In the genomic region with DNA sequence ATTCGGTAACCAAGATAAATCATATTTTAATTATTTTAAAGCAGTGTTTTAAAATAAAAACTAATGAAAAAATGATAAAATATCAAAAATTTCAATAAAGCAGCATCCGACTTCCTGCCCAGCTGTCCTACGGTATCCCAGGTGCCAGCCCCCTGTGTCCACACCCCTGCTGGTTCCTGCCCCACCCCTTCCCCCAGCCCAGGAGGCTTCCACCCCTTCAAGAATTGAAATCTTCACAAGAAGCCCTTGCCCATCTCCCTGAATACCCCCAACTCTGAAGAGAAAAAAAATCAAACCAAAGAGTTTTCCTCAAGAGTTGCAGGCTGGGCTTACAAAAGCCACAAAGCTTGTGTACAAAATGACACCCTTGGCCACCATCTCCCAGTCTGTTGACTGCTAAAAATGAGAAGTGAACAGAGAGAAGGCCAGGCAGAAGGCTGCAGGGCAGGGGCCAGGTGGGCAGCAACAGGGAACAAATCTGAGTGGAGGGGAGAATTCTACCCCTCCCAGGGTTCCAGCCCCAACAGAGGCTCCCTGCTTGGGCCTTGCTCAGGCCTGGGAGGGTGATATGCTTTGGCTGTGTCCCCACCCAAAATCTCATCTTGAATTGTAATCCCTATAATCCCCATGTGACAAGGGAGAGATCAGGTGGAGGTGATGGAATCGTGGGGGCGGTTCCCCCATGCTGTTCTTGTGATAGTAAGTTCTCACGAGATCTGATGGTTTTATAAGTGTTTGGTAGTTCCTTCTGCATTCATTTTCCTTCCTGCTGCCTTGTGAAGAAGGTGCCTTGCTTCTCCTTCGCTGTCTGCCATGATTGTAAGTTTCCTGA, we compare ENCODE assay signal across 15 cellular contexts. TPM values are rescaled to one million over a fixed set of nuclear protein-coding genes. Genes with fewer than 3 reads are reported as not detected.
DNase-seq lines count a peak whose midpoint lies in the region; ATAC-seq and TF ChIP-seq lines count a peak whose summit lies in the region.
"Had no signal": no experiment of that assay in that cellular context is flagged by ENCODE, and none has a peak within 500 bp of the region (broad histone marks: within the 10 kb centered on the region; RNA-seq: fewer than 3 reads in every experiment).

No MANE protein-coding gene starts in this region.

- 0 out of 2 replicates have a peak, but pooled peaks cover 5% of the 10 kb centered on the region for H3F3A ChIP-seq in GM23338 (replicated peaks; ENCODE audit: low read depth)

- H3K9me2 ChIP-seq in GM23338 (ENCODE audit: insufficient read depth): peaks cover 4% of the 10 kb centered on the region; the same call in 1 of the 2 replicates

- H3K27me3 Mint-ChIP-seq in GM23338 (ENCODE audit: insufficient read depth, low read depth, poor library complexity) (peaks cover 19% of the 10 kb centered on the region), endodermal cell (ENCODE audit: insufficient read depth) (peaks cover 21% of the 10 kb centered on the region)

- H3K4me2 ChIP-seq in GM23338: peak overlapping the region; percentile 80

- peak overlapping the region; percentile 62 for H3K4me3 Mint-ChIP-seq in GM23338
- peak overlapping the region; percentile 54 for H3K4me3 Mint-ChIP-seq in endodermal cell

- TF ChIP-seq EP300 in ovary (IDR thresholded peaks at IDR 0.05): no peak

- H3K79me2 ChIP-seq in GM23338 (replicated peaks; ENCODE audit: insufficient read depth): no peaks in the 10 kb centered on the region

- peak overlapping the region; percentile 57; the same call in 1 of the 2 replicates for H2AFZ ChIP-seq in GM23338

- H3K27ac Mint-ChIP-seq in GM23338: no peak overlapping the region; the same call in 1 of the 2 replicates
- peak overlapping the region; percentile 23 for H3K27ac Mint-ChIP-seq in endodermal cell

- TF ChIP-seq POLR2A in ovary (IDR thresholded peaks at IDR 0.05): no peak

- WGBS in endodermal cell (ENCODE audit: insufficient coverage in 1 of 2, insufficient read length in 1 of 2), 2 experiments: 65 to 80% methylated on average over 4 to 6 of the region's 7 CpGs
- WGBS in ovary, 3 donors: 82 to 90% (median 86%) methylated on average over 7 of the region's 7 CpGs

- no peak overlapping the region for H3K27ac ChIP-seq in GM23338 (ENCODE audit: low read depth)
- H3K27ac ChIP-seq in endodermal cell (ENCODE audit: low read depth, low read length): no peak overlapping the region
- H3K27ac ChIP-seq in ovary: no peak overlapping the region
- no peak overlapping the region for H3K27ac ChIP-seq in coronary artery
- H3K27ac ChIP-seq: epithelial cell of prostate, thoracic aorta had no signal

- H3K4me1 Mint-ChIP-seq in GM23338 (peaks cover 24% of the 10 kb centered on the region), endodermal cell (peaks cover 12% of the 10 kb centered on the region)

- H3K4me3 ChIP-seq in GM23338 (peak overlapping the region; percentile 64), endodermal cell (ENCODE audit: low read length) (peak overlapping the region; percentile 59), ovary (no peak overlapping the region), coronary artery (no peak overlapping the region)

- peaks cover 27% of the 10 kb centered on the region for H3K4me1 ChIP-seq in GM23338 (ENCODE audit: insufficient read depth)
- peaks cover 5% of the 10 kb centered on the region for H3K4me1 ChIP-seq in endodermal cell (ENCODE audit: control insufficient read depth, insufficient read depth, low read length)
- H3K4me1 ChIP-seq in ovary (ENCODE audit: insufficient read depth): peaks cover 10% of the 10 kb centered on the region

- H3K27me3 ChIP-seq in GM23338 (ENCODE audit: insufficient read depth): no peaks in the 10 kb centered on the region; the same call in 1 of the 2 replicates
- no peaks in the 10 kb centered on the region for H3K27me3 ChIP-seq in endodermal cell (ENCODE audit: control insufficient read depth, insufficient read depth, low read length, poor library complexity, severe bottlenecking)
- no peaks in the 10 kb centered on the region for H3K27me3 ChIP-seq in ovary

- ATAC-seq in GM23338 (no peak), HG02885 (IDR thresholded peaks at IDR 0.05; ENCODE audit: poor library complexity, unreplicated experiment) (no peak), GM19467 (IDR thresholded peaks at IDR 0.05; ENCODE audit: unreplicated experiment) (no peak)

- H3K36me3 ChIP-seq in GM23338 (ENCODE audit: insufficient read depth) (no peaks in the 10 kb centered on the region), endodermal cell (ENCODE audit: control insufficient read depth, insufficient read depth, low read length) (no peaks in the 10 kb centered on the region), ovary (no peaks in the 10 kb centered on the region)
- H3K36me3 ChIP-seq: thoracic aorta had no signal

- no peaks in the 10 kb centered on the region; the same call in 2 of the 3 replicates for H3K36me3 Mint-ChIP-seq in GM23338 (ENCODE audit: low read depth)
- no peaks in the 10 kb centered on the region for H3K36me3 Mint-ChIP-seq in endodermal cell (ENCODE audit: low read depth)

- no peak for TF ChIP-seq CTCF in GM23338 (conservative IDR thresholded peaks at IDR 0.05; ENCODE audit: low read depth in 2 of 2)
- no peak for TF ChIP-seq CTCF in endodermal cell (conservative IDR thresholded peaks at IDR 0.05)
- TF ChIP-seq CTCF in ovary (IDR thresholded peaks at IDR 0.05): no peak
- TF ChIP-seq CTCF in coronary artery (IDR thresholded peaks at IDR 0.05): no peak

- peak; percentile 20 for DNase-seq in activated CD4-positive, CD25-positive, alpha-beta regulatory T cell treated with anti-CD3 and anti-CD28 coated beads, Interleukin-2, amount 50 U/mL, for 72 hours
- DNase-seq in activated CD4-positive, CD25-positive, alpha-beta regulatory T cell (lab: John Stamatoyannopoulos, UW): no peak
- no peak for DNase-seq in GM23338 (ENCODE audit: low spot score)
- peak; percentile 72 for DNase-seq in endodermal cell
- peak in 4 of 5 donors; percentile 4 to 21 (median 10) for DNase-seq in ovary
- DNase-seq in coronary artery (ENCODE audit: low spot score): no peak
- DNase-seq: KBM-7, midbrain, NCI-H1436 treated with DMSO at 0.1 percent for 48 hours, SIG-M5 had no signal

- H3K9me3 Mint-ChIP-seq in GM23338 (no peaks in the 10 kb centered on the region), endodermal cell (no peaks in the 10 kb centered on the region)

- H3K9ac ChIP-seq in endodermal cell (ENCODE audit: extremely low read depth, low read length, poor library complexity, severe bottlenecking): peak overlapping the region; percentile 23

- intact Hi-C loops in ovary (cut with DNase I): no loop called here

- peaks cover 2% of the 10 kb centered on the region; the same call in 1 of the 2 replicates for H4K20me1 ChIP-seq in GM23338 (replicated peaks; ENCODE audit: insufficient read depth)

- H3K9me3 ChIP-seq in endodermal cell (ENCODE audit: control insufficient read depth, low read length) (no peaks in the 10 kb centered on the region), ovary (no peaks in the 10 kb centered on the region)
- H3K9me3 ChIP-seq: thoracic aorta had no signal

TF ChIP-seq in GM23338, 12 proteins besides CTCF, POLR2A, EP300 and RAD21 (continues in another document):
- no peak for TF ChIP-seq STAT1 (IDR thresholded peaks at IDR 0.05; ENCODE audit: unreplicated experiment)
- TF ChIP-seq EZH2phosphoT487 (IDR thresholded peaks at IDR 0.05; ENCODE audit: unreplicated experiment): no peak
- TF ChIP-seq, protein P1, sequence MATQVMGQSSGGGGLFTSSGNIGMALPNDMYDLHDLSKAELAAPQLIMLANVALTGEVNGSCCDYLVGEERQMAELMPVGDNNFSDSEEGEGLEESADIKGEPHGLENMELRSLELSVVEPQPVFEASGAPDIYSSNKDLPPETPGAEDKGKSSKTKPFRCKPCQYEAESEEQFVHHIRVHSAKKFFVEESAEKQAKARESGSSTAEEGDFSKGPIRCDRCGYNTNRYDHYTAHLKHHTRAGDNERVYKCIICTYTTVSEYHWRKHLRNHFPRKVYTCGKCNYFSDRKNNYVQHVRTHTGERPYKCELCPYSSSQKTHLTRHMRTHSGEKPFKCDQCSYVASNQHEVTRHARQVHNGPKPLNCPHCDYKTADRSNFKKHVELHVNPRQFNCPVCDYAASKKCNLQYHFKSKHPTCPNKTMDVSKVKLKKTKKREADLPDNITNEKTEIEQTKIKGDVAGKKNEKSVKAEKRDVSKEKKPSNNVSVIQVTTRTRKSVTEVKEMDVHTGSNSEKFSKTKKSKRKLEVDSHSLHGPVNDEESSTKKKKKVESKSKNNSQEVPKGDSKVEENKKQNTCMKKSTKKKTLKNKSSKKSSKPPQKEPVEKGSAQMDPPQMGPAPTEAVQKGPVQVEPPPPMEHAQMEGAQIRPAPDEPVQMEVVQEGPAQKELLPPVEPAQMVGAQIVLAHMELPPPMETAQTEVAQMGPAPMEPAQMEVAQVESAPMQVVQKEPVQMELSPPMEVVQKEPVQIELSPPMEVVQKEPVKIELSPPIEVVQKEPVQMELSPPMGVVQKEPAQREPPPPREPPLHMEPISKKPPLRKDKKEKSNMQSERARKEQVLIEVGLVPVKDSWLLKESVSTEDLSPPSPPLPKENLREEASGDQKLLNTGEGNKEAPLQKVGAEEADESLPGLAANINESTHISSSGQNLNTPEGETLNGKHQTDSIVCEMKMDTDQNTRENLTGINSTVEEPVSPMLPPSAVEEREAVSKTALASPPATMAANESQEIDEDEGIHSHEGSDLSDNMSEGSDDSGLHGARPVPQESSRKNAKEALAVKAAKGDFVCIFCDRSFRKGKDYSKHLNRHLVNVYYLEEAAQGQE (IDR thresholded peaks at IDR 0.05; ENCODE audit: unreplicated experiment): no peak
- TF ChIP-seq CREB1 (CRISPR knock-in tag; IDR thresholded peaks at IDR 0.05; ENCODE audit: low read depth): no peak
- no peak for TF ChIP-seq POLR2AphosphoS5 (IDR thresholded peaks at IDR 0.05; ENCODE audit: low read depth)
- TF ChIP-seq ZNF331 (CRISPR knock-in tag; IDR thresholded peaks at IDR 0.05; ENCODE audit: low read depth): no peak
- TF ChIP-seq EZH2 (IDR thresholded peaks at IDR 0.05; ENCODE audit: low read depth, unreplicated experiment): no peak
- no peak for TF ChIP-seq ZNF114 (CRISPR knock-in tag; IDR thresholded peaks at IDR 0.05)
- no peak for TF ChIP-seq JUNB (IDR thresholded peaks at IDR 0.05; ENCODE audit: unreplicated experiment)
- no peak for TF ChIP-seq NANOG (IDR thresholded peaks at IDR 0.05; ENCODE audit: borderline replicate concordance)

RNA-seq across cellular contexts. Expression of a gene that starts 14.5 kb away (rescaled TPM):
- 24.4 and 28.5 TPM in 2 replicates for total RNA-seq in GM23338 (2014; rRNA removed; shearing (Covaris generic))
- polyA plus RNA-seq in GM23338 (2016; fragmentation: Nextera tagmentation; extraction: Ambion mirVana) (2.9 and 3.0 TPM in 2 replicates), ovary (under 1 TPM in 1 of 2 donors, not detected in 1; 0.22 TPM)
- total RNA-seq in endodermal cell (10 to 100 TPM; 16.1 to 25.2 TPM), ovary (1 to 10 TPM in 1 of 7 donors, under 1 TPM in 3, not detected in 3; 0.27 to 2.4 (median 0.78) TPM)
- polyA plus RNA-seq in endodermal cell (2013, experiment 1 of 2): 4.7 TPM
- 3.0 TPM for polyA plus RNA-seq in endodermal cell (2013, experiment 2 of 2)
- total RNA-seq: A172 had no signal

RNA-seq across cellular contexts. Expression of a gene that starts 37.0 kb away (rescaled TPM):
- total RNA-seq in GM23338 (2014; rRNA removed; shearing (Covaris generic)): 0.39 TPM in 1 of 2 replicates, not detected in the other
- polyA plus RNA-seq in GM23338 (2016; fragmentation: Nextera tagmentation; extraction: Ambion mirVana): 0.83 and 1.5 TPM in 2 replicates
- total RNA-seq in endodermal cell: 1 to 10 TPM; 1.3 to 3.2 TPM
- 0.50 TPM for polyA plus RNA-seq in endodermal cell (2013, experiment 1 of 2)
- 0.58 TPM for polyA plus RNA-seq in endodermal cell (2013, experiment 2 of 2)
- 1 to 10 TPM in 6 of 7 donors, under 1 TPM in 1; 0.24 to 5.3 (median 3.2) TPM for total RNA-seq in ovary
- 1 to 10 TPM; 1.2 to 4.6 TPM for polyA plus RNA-seq in ovary
- total RNA-seq: A172 had no signal

Comparison
In these comparisons a context has a peak if more than half of its experiments do, and no peak if none do; other contexts are left out.
1. DNase-seq: peak in activated CD4-positive, CD25-positive, alpha-beta regulatory T cell treated with anti-CD3 and anti-CD28 coated beads, Interleukin-2, amount 50 U/mL, for 72 hours (single experiment), endodermal cell (single experiment) and ovary (4 of 5); none in activated CD4-positive, CD25-positive, alpha-beta regulatory T cell (0 of 4), GM23338 (single experiment) and coronary artery (single experiment).
2. H3K4me3 ChIP-seq: peak in GM23338 (single experiment) and endodermal cell (single experiment); none in ovary (single experiment) and coronary artery (single experiment).